In genomic region chr1:109634292-109634691, GRCh38 we compare ENCODE assay signal across 24 cellular contexts. TPM values are rescaled to one million over a fixed set of nuclear protein-coding genes. Genes with fewer than 3 reads are reported as not detected.
DNase-seq lines count a peak whose midpoint lies in the region; ATAC-seq and TF ChIP-seq lines count a peak whose summit lies in the region.
"Had no signal": no experiment of that assay in that cellular context is flagged by ENCODE, and none has a peak within 500 bp of the region (broad histone marks: within the 10 kb centered on the region; RNA-seq: fewer than 3 reads in every experiment).

No MANE protein-coding gene starts in this region.

- H3K9me3 Mint-ChIP-seq in CD4-positive, alpha-beta memory T cell: no peaks in the 10 kb centered on the region
- H3K9me3 Mint-ChIP-seq: immature natural killer cell; T-helper 2 cell treated with Interferon-gamma antibody and Interleukin-4, amounts not matched to agents 5 μg/mL and 100 μg/mL, for 36 hours had no signal

- WGBS in esophagus muscularis mucosa: 86% methylated on average over 6 of the region's 6 CpGs

- no peak overlapping the region for H3K4me3 Mint-ChIP-seq in CD4-positive, alpha-beta memory T cell
- H3K4me3 Mint-ChIP-seq: immature natural killer cell; T-helper 2 cell treated with Interferon-gamma antibody and Interleukin-4, amounts not matched to agents 5 μg/mL and 100 μg/mL, for 36 hours had no signal

- H3K36me3 ChIP-seq in A673 (ENCODE audit: insufficient read depth, low read length, poor library complexity, severe bottlenecking): peaks cover 19% of the 10 kb centered on the region
- peaks cover 15% of the 10 kb centered on the region for H3K36me3 ChIP-seq in CD4-positive, alpha-beta memory T cell (ENCODE audit: insufficient read depth, low read length)
- peaks cover 4 to 22% (median 19%) of the 10 kb centered on the region in 4 donors for H3K36me3 ChIP-seq in esophagus muscularis mucosa

- TF ChIP-seq POLR2A in esophagus muscularis mucosa (IDR thresholded peaks at IDR 0.05; ENCODE audit: low read depth): no peak

- no peak overlapping the region for H3K4me3 ChIP-seq in A673 (ENCODE audit: low read depth, low read length, poor library complexity, severe bottlenecking)
- H3K4me3 ChIP-seq in CD4-positive, alpha-beta memory T cell (ENCODE audit: low read length in 2 of 2): no peak overlapping the region
- H3K4me3 ChIP-seq in esophagus muscularis mucosa: no peak overlapping the region
- H3K4me3 ChIP-seq: SK-N-MC, spleen had no signal

- H3K27me3 ChIP-seq in A673 (replicated peaks; ENCODE audit: insufficient read depth, low read depth, low read length, poor library complexity): no peaks in the 10 kb centered on the region
- no peaks in the 10 kb centered on the region for H3K27me3 ChIP-seq in CD4-positive, alpha-beta memory T cell (ENCODE audit: insufficient read depth, low read length)
- no peaks in the 10 kb centered on the region for H3K27me3 ChIP-seq in esophagus muscularis mucosa
- H3K27me3 ChIP-seq: spleen had no signal

- CTCF ChIA-PET in A673 (lab: Charles Lee): no interaction called here
- CTCF ChIA-PET in CD4-positive, alpha-beta memory T cell (lab: Charles Lee; ENCODE audit: partially characterized antibody): interaction anchor here (0.7 to 20.3 kb wide), 3 partner anchors 10 to 142 kb away, joined by 3 to 394 read pairs (median 314); partner anchors contain the start of gene GPR61

- H3K27ac ChIP-seq in A673 (ENCODE audit: low read depth, low read length, poor library complexity, severe bottlenecking): peak overlapping the region; percentile 33
- H3K27ac ChIP-seq in CD4-positive, alpha-beta memory T cell (ENCODE audit: low read depth, low read length): no peak overlapping the region
- H3K27ac ChIP-seq in esophagus muscularis mucosa (replicated peaks in 1 of 4): no peak overlapping the region

- no peak for ATAC-seq in HG03139 (IDR thresholded peaks at IDR 0.05; ENCODE audit: unreplicated experiment)

- POLR2A ChIA-PET in A673 (lab: Charles Lee; ENCODE audit: low non-redundant PET): no interaction called here
- POLR2A ChIA-PET in CD4-positive, alpha-beta memory T cell (lab: Charles Lee; ENCODE audit: partially characterized antibody): interaction anchor here (0.6 to 2.6 kb wide), 6 partner anchors 13 to 400 kb away, joined by 3 to 8 read pairs (median 4); partner anchors contain the start of genes AHCYL1, GNAI3 and STRIP1

- peak overlapping the region; percentile 3 to 87 (median 56) for H3K27ac Mint-ChIP-seq in CD4-positive, alpha-beta memory T cell
- H3K27ac Mint-ChIP-seq: immature natural killer cell; T-helper 2 cell treated with Interferon-gamma antibody and Interleukin-4, amounts not matched to agents 5 μg/mL and 100 μg/mL, for 36 hours had no signal

- H3K4me1 Mint-ChIP-seq in CD4-positive, alpha-beta memory T cell: peaks cover 10 to 19% (median 13%) of the 10 kb centered on the region in 4 donors
- H3K4me1 Mint-ChIP-seq: immature natural killer cell had no signal

- intact Hi-C loops in A673 (cut with micrococcal nuclease; ENCODE audit: unreplicated experiment) (no loop called here), esophagus muscularis mucosa (cut with DNase I) (no loop called here)
- intact Hi-C loops in CD4-positive, alpha-beta memory T cell (cut with micrococcal nuclease): no loop called here

- H3K4me1 ChIP-seq in A673 (ENCODE audit: insufficient read depth, low read length, poor library complexity, severe bottlenecking) (peaks cover 40% of the 10 kb centered on the region), esophagus muscularis mucosa (peaks cover 9 to 35% (median 23%) of the 10 kb centered on the region in 4 donors)
- peaks cover 16% of the 10 kb centered on the region for H3K4me1 ChIP-seq in CD4-positive, alpha-beta memory T cell (ENCODE audit: insufficient read depth, low read length)

- no peak for TF ChIP-seq CTCF in A673 (conservative IDR thresholded peaks at IDR 0.05; ENCODE audit: low read depth, low read length)
- no peak for TF ChIP-seq CTCF in esophagus muscularis mucosa (IDR thresholded peaks at IDR 0.05)

- H3K9me3 ChIP-seq in A673 (ENCODE audit: low read depth, low read length, poor library complexity, severe bottlenecking) (no peaks in the 10 kb centered on the region), esophagus muscularis mucosa (no peaks in the 10 kb centered on the region)
- H3K9me3 ChIP-seq in CD4-positive, alpha-beta memory T cell (ENCODE audit: control insufficient read depth in 1 of 2, low read length in 2 of 2): no peaks in the 10 kb centered on the region
- H3K9me3 ChIP-seq: spleen had no signal

- TF ChIP-seq EP300 in esophagus muscularis mucosa (IDR thresholded peaks at IDR 0.05): no peak

- H3K36me3 Mint-ChIP-seq in CD4-positive, alpha-beta memory T cell: peaks cover 13 to 22% of the 10 kb centered on the region in 2 donors

- DNase-seq in A673 (ENCODE audit: low spot score): no peak
- DNase-seq in CD4-positive, alpha-beta memory T cell: no peak
- peak; percentile 19 for DNase-seq in MV-4-11 (lab: John Stamatoyannopoulos, UW)
- peak; percentile 89 for DNase-seq in esophagus muscularis mucosa (ENCODE audit: extremely low spot score)
- no peak for DNase-seq in NCI-H1436 (lab: John Stamatoyannopoulos, UW)
- DNase-seq in HUDEP-2 (lab: John Stamatoyannopoulos, UW; ENCODE audit: unreplicated experiment in 76 of 76): no peak
- no peak for DNase-seq in activated gamma-delta T cell (lab: John Stamatoyannopoulos, UW)
- DNase-seq: anterior cingulate cortex; central memory CD4-positive, alpha-beta T cell; DND-41; immature natural killer cell; NCI-H187; NCI-H345; nucleus accumbens; spleen; stimulated activated CD4-positive, alpha-beta T cell treated with anti-CD3 and anti-CD28 coated beads, Interleukin-4, amount 100 ng/mL, for 24 hours; substantia nigra had no signal

- no peaks in the 10 kb centered on the region for H3K27me3 Mint-ChIP-seq in CD4-positive, alpha-beta memory T cell

- no TSS peak for BruUV-seq in A673 (replicated peaks; lab: Mats Ljungman, UMichigan)

RNA-seq across cellular contexts. Expression of gene AMPD2, which starts 14.7 kb away (rescaled TPM):
- total RNA-seq in A673 (2021) (119 and 132 TPM in 2 replicates), esophagus muscularis mucosa (10 to 100 TPM; 23.7 to 38.8 (median 33.2) TPM)
- total RNA-seq in CD4-positive, alpha-beta memory T cell: 10 to 100 TPM; 87.0 to 96.1 TPM
- 10 to 100 TPM; 43.8 to 56.2 TPM for polyA plus RNA-seq in CD4-positive, alpha-beta memory T cell

RNA-seq across cellular contexts. Expression of gene GNAT2, which starts 14.9 kb away (rescaled TPM):
- not detected in 2 replicates for total RNA-seq in A673 (2021)
- total RNA-seq in CD4-positive, alpha-beta memory T cell: not detected
- polyA plus RNA-seq in CD4-positive, alpha-beta memory T cell: not detected
- total RNA-seq in esophagus muscularis mucosa: under 1 TPM in 1 of 4 donors, not detected in 3; 0.33 TPM
- total RNA-seq: mucosa of gallbladder, RPMI7951, urinary bladder had no signal
- polyA plus RNA-seq: immature natural killer cell, urinary bladder had no signal

RNA-seq across cellular contexts. Expression of gene GSTM4, which starts 21.6 kb away (rescaled TPM):
- 173 and 188 TPM in 2 replicates for total RNA-seq in A673 (2021)
- total RNA-seq in CD4-positive, alpha-beta memory T cell: 10 to 100 TPM; 12.6 to 14.2 TPM
- polyA plus RNA-seq in CD4-positive, alpha-beta memory T cell: 10 to 100 TPM in 1 of 2 donors, 1 to 10 TPM in 1; 1.7 to 10.4 TPM
- 10 to 100 TPM; 33.1 to 43.1 (median 39.1) TPM for total RNA-seq in esophagus muscularis mucosa

RNA-seq across cellular contexts. Expression of gene GSTM2, which starts 33.6 kb away (rescaled TPM):
- total RNA-seq in A673 (2021): 47.3 and 62.2 TPM in 2 replicates
- total RNA-seq in CD4-positive, alpha-beta memory T cell: 10 to 100 TPM; 30.9 to 31.4 TPM
- polyA plus RNA-seq in CD4-positive, alpha-beta memory T cell: 10 to 100 TPM; 11.8 to 14.0 TPM
- 10 to 100 TPM; 19.9 to 59.0 (median 39.3) TPM for total RNA-seq in esophagus muscularis mucosa

RNA-seq across cellular contexts. Expression of gene GSTM1, which starts 53.3 kb away (rescaled TPM):
- total RNA-seq in A673 (2021) (166 TPM in 2 replicates), esophagus muscularis mucosa (10 to 100 TPM in 1 of 4 donors, not detected in 3; 23.1 TPM)
- not detected for total RNA-seq in CD4-positive, alpha-beta memory T cell
- polyA plus RNA-seq in CD4-positive, alpha-beta memory T cell: under 1 TPM in 1 of 2 donors, not detected in 1; 0.49 TPM
- total RNA-seq: dermis microvascular lymphatic vessel endothelial cell, urinary bladder had no signal

Comparison
In these comparisons a context has a peak if more than half of its experiments do, and no peak if none do; other contexts are left out.
1. DNase-seq: peak in MV-4-11 (single experiment) and esophagus muscularis mucosa (single experiment); none in A673 (single experiment), CD4-positive, alpha-beta memory T cell (0 of 5), NCI-H1436 (single experiment), HUDEP-2 (0 of 76) and activated gamma-delta T cell (single experiment).